9 cellular contexts compared by ENCODE assay signal in the genomic region with DNA sequence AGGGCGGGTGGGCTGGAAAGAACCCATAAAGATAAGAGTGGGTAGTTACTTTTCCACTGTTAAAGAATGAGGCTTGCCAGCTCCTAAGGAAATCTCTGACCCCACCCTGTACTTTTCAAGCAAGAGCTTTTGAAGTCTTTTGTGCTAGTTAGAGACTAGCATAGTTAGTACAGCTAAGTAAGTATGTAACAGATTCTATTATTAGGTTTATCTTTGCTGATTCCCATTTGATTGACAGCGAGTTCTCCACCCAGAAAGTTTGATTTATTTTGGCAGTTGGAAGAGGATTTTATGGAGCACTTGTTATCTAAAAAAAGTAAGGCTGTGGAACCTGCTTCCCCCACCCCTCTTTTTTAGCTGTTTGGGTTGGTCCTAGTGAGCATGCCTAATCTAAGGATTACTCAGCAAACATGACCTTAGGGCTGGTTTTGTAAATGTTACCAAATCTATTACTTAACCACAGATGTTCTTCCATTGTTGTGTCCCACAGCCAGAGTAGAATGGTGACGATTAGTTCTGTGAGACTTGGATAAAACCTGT. TPM values are rescaled to one million over a fixed set of nuclear protein-coding genes. Genes with fewer than 3 reads are reported as not detected.
DNase-seq lines count a peak whose midpoint lies in the region; ATAC-seq and TF ChIP-seq lines count a peak whose summit lies in the region.
"Had no signal": no experiment of that assay in that cellular context is flagged by ENCODE, and none has a peak within 500 bp of the region (broad histone marks: within the 10 kb centered on the region; RNA-seq: fewer than 3 reads in every experiment).

No MANE protein-coding gene starts in this region.

- peaks cover 2% of the 10 kb centered on the region for H3K79me1 ChIP-seq in mesenchymal stem cell (replicated peaks; ENCODE audit: low read length, poor library complexity, severe bottlenecking)

- no peak overlapping the region for H3K14ac ChIP-seq in mesenchymal stem cell (ENCODE audit: low read length in 2 of 2)

- no peak overlapping the region for H3K18ac ChIP-seq in mesenchymal stem cell (ENCODE audit: low read depth in 1 of 2, low read length in 2 of 2)

- no peak overlapping the region for H2BK12ac ChIP-seq in mesenchymal stem cell (ENCODE audit: low read length in 2 of 2)

- H3K4me1 ChIP-seq in MM.1S (ENCODE audit: low read length) (peaks cover 81% of the 10 kb centered on the region), mesenchymal stem cell (ENCODE audit: control insufficient read depth, insufficient read depth, low read depth, low read length) (peaks cover 4% of the 10 kb centered on the region)

- no peak overlapping the region for H3K23ac ChIP-seq in mesenchymal stem cell (ENCODE audit: low read length in 2 of 2)

- H2BK5ac ChIP-seq in mesenchymal stem cell (ENCODE audit: low read depth, low read length, poor library complexity, severe bottlenecking), result no peak overlapping the region

- H3K4me3 ChIP-seq in AG10803 (ENCODE audit: low read length) (no peak overlapping the region), MM.1S (ENCODE audit: low read length) (no peak overlapping the region), cardiac fibroblast (replicated peaks in 1 of 2; ENCODE audit: low read depth in 2 of 2, low read length in 2 of 2) (no peak overlapping the region), mesenchymal stem cell (ENCODE audit: insufficient read depth in 1 of 2, low read depth in 1 of 2, low read length in 2 of 2) (no peak overlapping the region)

- H3K36me3 ChIP-seq in MM.1S (replicated peaks; ENCODE audit: insufficient read depth, low read length), result 0 out of 2 replicates have a peak, but pooled peaks cover 3% of the 10 kb centered on the region
- H3K36me3 ChIP-seq in mesenchymal stem cell (ENCODE audit: control insufficient read depth in 1 of 2, insufficient read depth in 2 of 2, low read depth in 1 of 2, low read length in 2 of 2), result peaks cover 0 to 16% of the 10 kb centered on the region in 2 experiments

- H3K4me2 ChIP-seq in MM.1S (ENCODE audit: low read depth, low read length) (peak overlapping the region; percentile 75), mesenchymal stem cell (ENCODE audit: low read length, poor library complexity, severe bottlenecking) (no peak overlapping the region)

- 70% methylated on average over 2 of the region's 3 CpGs for WGBS in mesenchymal stem cell

- H2AFZ ChIP-seq in MM.1S (ENCODE audit: low read length), result no peak overlapping the region
- H2AFZ ChIP-seq in mesenchymal stem cell (ENCODE audit: low read depth, low read length), result no peak overlapping the region

- H4K20me1 ChIP-seq in MM.1S (ENCODE audit: insufficient read depth, low read length), result no peaks in the 10 kb centered on the region

- TF ChIP-seq CTCF in AG10803 (conservative IDR thresholded peaks at IDR 0.05; ENCODE audit: low read length), result no peak
- no peak for TF ChIP-seq CTCF in MM.1S (IDR thresholded peaks at IDR 0.05; ENCODE audit: low read length)
- TF ChIP-seq CTCF in cardiac fibroblast (IDR thresholded peaks at IDR 0.05; ENCODE audit: low read depth, low read length), result no peak

- no peak overlapping the region for H2BK15ac ChIP-seq in mesenchymal stem cell (ENCODE audit: low read depth, poor library complexity, severe bottlenecking)

- H2AK5ac ChIP-seq in mesenchymal stem cell (ENCODE audit: low read length, severe bottlenecking), result peak overlapping the region; percentile 42

- H3F3A ChIP-seq in MM.1S (ENCODE audit: insufficient read depth, low read length), result peaks cover 75% of the 10 kb centered on the region

- H4K8ac ChIP-seq in mesenchymal stem cell (ENCODE audit: low read length), result no peak overlapping the region

- DNase-seq in AG10803 (ENCODE audit: low read depth) (peak; percentile 67), MM.1S (peak; percentile 36), cardiac fibroblast (ENCODE audit: low read depth in 2 of 2) (peak; percentile 80 to 90), mesenchymal stem cell (peak; percentile 80), NCI-H187 (lab: John Stamatoyannopoulos, UW) (no peak)
- no peak for DNase-seq in activated CD4-positive, alpha-beta T cell treated with anti-CD3 and anti-CD28 coated beads for 4 hours
- DNase-seq: stimulated activated CD4-positive, alpha-beta T cell treated with anti-CD3 and anti-CD28 coated beads, Interleukin-2, amount 100 ng/mL, for 24 hours had no signal

- H4K91ac ChIP-seq in mesenchymal stem cell (ENCODE audit: low read length), result no peak overlapping the region

- H3K9me2 ChIP-seq in MM.1S (replicated peaks; ENCODE audit: insufficient read depth, low read length), result no peaks in the 10 kb centered on the region

- H2BK120ac ChIP-seq in mesenchymal stem cell (ENCODE audit: low read depth, low read length), result no peak overlapping the region

- ATAC-seq in HG03432 (IDR thresholded peaks at IDR 0.05; ENCODE audit: unreplicated experiment), result no peak
- no peak for ATAC-seq in HG03159 (IDR thresholded peaks at IDR 0.05; ENCODE audit: unreplicated experiment)

- H3K27me3 ChIP-seq in MM.1S (replicated peaks; ENCODE audit: insufficient read depth, low read length), result no peaks in the 10 kb centered on the region
- no peaks in the 10 kb centered on the region for H3K27me3 ChIP-seq in mesenchymal stem cell (ENCODE audit: control insufficient read depth in 1 of 2, insufficient read depth in 1 of 2, low read length in 2 of 2)

- H3K9me3 ChIP-seq in MM.1S (replicated peaks; ENCODE audit: insufficient read depth, low read length), result no peaks in the 10 kb centered on the region
- H3K9me3 ChIP-seq in mesenchymal stem cell (ENCODE audit: control insufficient read depth, low read length), result no peaks in the 10 kb centered on the region

- H3K4ac ChIP-seq in mesenchymal stem cell (ENCODE audit: low read depth in 1 of 2, low read length in 2 of 2), result no peak overlapping the region

- H3K79me2 ChIP-seq in MM.1S (ENCODE audit: low read length), result peaks cover 81% of the 10 kb centered on the region

- H3K27ac ChIP-seq in MM.1S (ENCODE audit: low read length) (peak overlapping the region; percentile 92), mesenchymal stem cell (ENCODE audit: low read length, poor library complexity, severe bottlenecking) (peak overlapping the region; percentile 29)

- H3K9ac ChIP-seq in MM.1S (ENCODE audit: low read length) (no peak overlapping the region), mesenchymal stem cell (ENCODE audit: low read length) (no peak overlapping the region)

RNA-seq across cellular contexts. Expression of a gene that starts 57.6 kb away (rescaled TPM):
- 183 TPM for polyA plus RNA-seq in mesenchymal stem cell (2013, experiment 1 of 2)
- 178 TPM for polyA plus RNA-seq in mesenchymal stem cell (2013, experiment 2 of 2)

Comparison
In these comparisons a context has a peak if more than half of its experiments do, and no peak if none do; other contexts are left out.
1. DNase-seq: peak in AG10803 (single experiment), MM.1S (single experiment), cardiac fibroblast (2 of 2) and mesenchymal stem cell (single experiment); none in NCI-H187 (0 of 2) and activated CD4-positive, alpha-beta T cell treated with anti-CD3 and anti-CD28 coated beads for 4 hours (0 of 2).